ENCODE assay signal across 14 cellular contexts in the genomic region with DNA sequence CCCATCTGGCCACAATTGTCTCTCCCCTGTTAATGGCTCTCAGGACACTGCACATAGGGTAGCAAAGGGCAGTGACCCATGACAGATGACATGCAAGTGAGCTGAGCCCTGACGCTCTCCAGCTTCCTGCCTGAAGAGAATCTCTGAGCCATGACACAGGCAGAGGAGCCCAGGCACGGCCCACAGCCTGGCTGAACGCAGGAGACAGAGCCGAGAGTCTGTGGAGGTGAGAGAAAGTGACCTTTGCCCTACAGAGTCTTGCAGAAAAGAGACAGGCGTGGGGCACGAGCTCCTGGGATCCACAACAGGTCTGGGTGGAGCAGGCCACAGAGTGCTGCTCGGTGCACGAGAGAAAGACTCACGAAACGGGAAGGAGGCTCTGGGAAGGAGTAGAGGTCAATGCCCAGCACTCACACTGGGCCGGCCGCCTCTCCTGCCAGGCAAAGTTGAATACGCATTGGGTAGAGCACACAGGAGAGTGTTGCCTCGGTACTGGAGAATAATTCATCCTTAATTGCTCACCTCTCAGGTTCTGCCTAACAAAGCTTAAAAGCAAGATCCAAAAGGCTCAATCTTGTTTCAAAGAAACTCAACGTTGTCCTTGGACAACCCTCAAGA.
DNase-seq lines count a peak whose midpoint lies in the region; ATAC-seq and TF ChIP-seq lines count a peak whose summit lies in the region.
"Had no signal": no experiment of that assay in that cellular context is flagged by ENCODE, and none has a peak within 500 bp of the region (broad histone marks: within the 10 kb centered on the region; RNA-seq: fewer than 3 reads in every experiment).

No MANE protein-coding gene starts in this region.

- H3K4me1 Mint-ChIP-seq in activated naive CD4-positive, alpha-beta T cell treated with anti-CD3 and anti-CD28 coated beads, Interleukin-2, amount 50 U/mL, for 24 hours = peaks cover 11% of the 10 kb centered on the region
- H3K4me1 Mint-ChIP-seq in activated naive CD8-positive, alpha-beta T cell treated with anti-CD3 and anti-CD28 coated beads for 36 hours = peaks cover 7% of the 10 kb centered on the region
- no peaks in the 10 kb centered on the region for H3K4me1 Mint-ChIP-seq in CD14-positive monocyte
- H3K4me1 Mint-ChIP-seq: activated CD8-positive, alpha-beta memory T cell treated with anti-CD3 and anti-CD28 coated beads, Interleukin-2, amount 10 ng/mL, durations not matched to agents 7 days and 5 days had no signal

- no peak for TF ChIP-seq POLR2A in lower leg skin (IDR thresholded peaks at IDR 0.05)

- H3K36me3 Mint-ChIP-seq in activated naive CD4-positive, alpha-beta T cell treated with anti-CD3 and anti-CD28 coated beads, Interleukin-2, amount 50 U/mL, for 24 hours = no peaks in the 10 kb centered on the region
- H3K36me3 Mint-ChIP-seq in activated naive CD8-positive, alpha-beta T cell treated with anti-CD3 and anti-CD28 coated beads for 36 hours = no peaks in the 10 kb centered on the region
- H3K36me3 Mint-ChIP-seq in CD14-positive monocyte = no peaks in the 10 kb centered on the region
- H3K36me3 Mint-ChIP-seq: activated CD8-positive, alpha-beta memory T cell treated with anti-CD3 and anti-CD28 coated beads, Interleukin-2, amount 10 ng/mL, durations not matched to agents 7 days and 5 days; brain had no signal

- H3K27me3 Mint-ChIP-seq in activated naive CD4-positive, alpha-beta T cell treated with anti-CD3 and anti-CD28 coated beads, Interleukin-2, amount 50 U/mL, for 24 hours = no peaks in the 10 kb centered on the region
- peaks cover 7% of the 10 kb centered on the region for H3K27me3 Mint-ChIP-seq in activated naive CD8-positive, alpha-beta T cell treated with anti-CD3 and anti-CD28 coated beads for 36 hours
- peaks cover 14 to 23% (median 18%) of the 10 kb centered on the region in 3 donors for H3K27me3 Mint-ChIP-seq in CD14-positive monocyte (ENCODE audit: low read depth in 3 of 3)

- no peak overlapping the region for H3K27ac ChIP-seq in upper lobe of right lung
- H3K27ac ChIP-seq: vagina had no signal

- no peak for DNase-seq in activated naive CD4-positive, alpha-beta T cell (lab: John Stamatoyannopoulos, UW)
- no peak for DNase-seq in activated naive CD8-positive, alpha-beta T cell treated with anti-CD3 and anti-CD28 coated beads for 36 hours
- DNase-seq in lower leg skin (ENCODE audit: low spot score in 2 of 2) (peak; percentile 6 to 56), ureter (ENCODE audit: low spot score) (peak; percentile 24), CD14-positive monocyte (ENCODE audit: low spot score) (no peak), upper lobe of right lung (no peak)
- DNase-seq: activated CD8-positive, alpha-beta memory T cell treated with anti-CD3 and anti-CD28 coated beads, Interleukin-2, amount 10 ng/mL, durations not matched to agents 7 days and 5 days; EL; NCI-H2171 treated with DMSO at 0.1 percent for 48 hours; OCI-M1 had no signal

- H3K36me3 ChIP-seq in upper lobe of right lung = no peaks in the 10 kb centered on the region
- H3K36me3 ChIP-seq: vagina had no signal

- H3K4me1 ChIP-seq in upper lobe of right lung = no peaks in the 10 kb centered on the region
- H3K4me1 ChIP-seq: vagina had no signal

- 60 to 64% methylated on average over 15 of the region's 15 CpGs for WGBS in lower leg skin, 2 donors

- TF ChIP-seq CTCF in lower leg skin (IDR thresholded peaks at IDR 0.05) (no peak), CD14-positive monocyte (IDR thresholded peaks at IDR 0.05) (no peak), upper lobe of right lung (IDR thresholded peaks at IDR 0.05) (no peak)

- intact Hi-C loops in lower leg skin (cut with DNase I; ENCODE audit: low total_unique reads) (no loop called here), CD14-positive monocyte (cut with micrococcal nuclease) (no loop called here), upper lobe of right lung (cut with DNase I) (no loop called here)

- H3K4me3 ChIP-seq in lower leg skin (ENCODE audit: low read depth, poor library complexity, severe bottlenecking) (no peak overlapping the region), upper lobe of right lung (no peak overlapping the region)
- H3K4me3 ChIP-seq: vagina had no signal

- H3K27me3 ChIP-seq in upper lobe of right lung = peaks cover 16% of the 10 kb centered on the region
- H3K27me3 ChIP-seq: vagina had no signal

- no peaks in the 10 kb centered on the region for H3K9me3 Mint-ChIP-seq in activated naive CD4-positive, alpha-beta T cell treated with anti-CD3 and anti-CD28 coated beads, Interleukin-2, amount 50 U/mL, for 24 hours
- no peaks in the 10 kb centered on the region for H3K9me3 Mint-ChIP-seq in activated naive CD8-positive, alpha-beta T cell treated with anti-CD3 and anti-CD28 coated beads for 36 hours
- H3K9me3 Mint-ChIP-seq in CD14-positive monocyte = peaks cover 0 to 16% (median 7%) of the 10 kb centered on the region in 7 donors

- no peak overlapping the region for H3K27ac Mint-ChIP-seq in activated naive CD4-positive, alpha-beta T cell treated with anti-CD3 and anti-CD28 coated beads, Interleukin-2, amount 50 U/mL, for 24 hours
- H3K27ac Mint-ChIP-seq in activated naive CD8-positive, alpha-beta T cell treated with anti-CD3 and anti-CD28 coated beads for 36 hours = no peak overlapping the region
- no peak overlapping the region for H3K27ac Mint-ChIP-seq in CD14-positive monocyte
- H3K27ac Mint-ChIP-seq: activated CD8-positive, alpha-beta memory T cell treated with anti-CD3 and anti-CD28 coated beads, Interleukin-2, amount 10 ng/mL, durations not matched to agents 7 days and 5 days had no signal

- ATAC-seq in upper lobe of right lung = no peak
- no peak for ATAC-seq in GM18870 (IDR thresholded peaks at IDR 0.05; ENCODE audit: unreplicated experiment)
- ATAC-seq: activated CD8-positive, alpha-beta memory T cell treated with anti-CD3 and anti-CD28 coated beads, Interleukin-2, amount 10 ng/mL, durations not matched to agents 7 days and 5 days had no signal

- H3K9me3 ChIP-seq in upper lobe of right lung = no peaks in the 10 kb centered on the region
- H3K9me3 ChIP-seq: vagina had no signal

- H3K4me3 Mint-ChIP-seq in activated naive CD4-positive, alpha-beta T cell treated with anti-CD3 and anti-CD28 coated beads, Interleukin-2, amount 50 U/mL, for 24 hours = peak overlapping the region; percentile 77
- H3K4me3 Mint-ChIP-seq in activated naive CD8-positive, alpha-beta T cell treated with anti-CD3 and anti-CD28 coated beads for 36 hours = peak overlapping the region; percentile 49
- peak overlapping the region in 1 of 2 donors; percentile 53 for H3K4me3 Mint-ChIP-seq in CD14-positive monocyte
- H3K4me3 Mint-ChIP-seq: activated CD8-positive, alpha-beta memory T cell treated with anti-CD3 and anti-CD28 coated beads, Interleukin-2, amount 10 ng/mL, durations not matched to agents 7 days and 5 days had no signal

Comparison
In these comparisons a context has a peak if more than half of its experiments do, and no peak if none do; other contexts are left out.
1. DNase-seq: peak in lower leg skin (2 of 2) and ureter (single experiment); none in activated naive CD4-positive, alpha-beta T cell (0 of 4), activated naive CD8-positive, alpha-beta T cell treated with anti-CD3 and anti-CD28 coated beads for 36 hours (single experiment), CD14-positive monocyte (single experiment) and upper lobe of right lung (single experiment).